18 cellular contexts compared by ENCODE assay signal in genomic region chr3:146390006-146390772, GRCh38.
DNase-seq lines count a peak whose midpoint lies in the region; ATAC-seq and TF ChIP-seq lines count a peak whose summit lies in the region.
"Had no signal": no experiment of that assay in that cellular context is flagged by ENCODE, and none has a peak within 500 bp of the region (broad histone marks: within the 10 kb centered on the region; RNA-seq: fewer than 3 reads in every experiment).

No MANE protein-coding gene starts in this region.

- TF ChIP-seq RAD21 in HCT116 (IDR thresholded peaks at IDR 0.05; ENCODE audit: low read depth) (no peak), SK-N-SH (IDR thresholded peaks at IDR 0.05; ENCODE audit: low read length) (no peak)

- no peaks in the 10 kb centered on the region for H3K79me2 ChIP-seq in HCT116 (ENCODE audit: insufficient read depth, low read length)
- H3K79me2 ChIP-seq in SK-N-SH (ENCODE audit: insufficient read depth), result no peaks in the 10 kb centered on the region

- no peak for TF ChIP-seq EP300 in SK-N-SH (IDR thresholded peaks at IDR 0.05; ENCODE audit: borderline replicate concordance in 1 of 2, low read depth in 1 of 2, low read length in 1 of 2)

- H4K20me1 ChIP-seq in HCT116 (ENCODE audit: insufficient read depth) (no peaks in the 10 kb centered on the region), SK-N-SH (ENCODE audit: insufficient read depth) (no peaks in the 10 kb centered on the region)

- H3K27ac ChIP-seq in HCT116 (ENCODE audit: low read depth, low read length) (no peak overlapping the region), SK-N-SH (ENCODE audit: low read depth in 2 of 2, low read length in 1 of 2) (no peak overlapping the region)
- H3K27ac ChIP-seq: PC-9, SK-N-MC had no signal

- TF ChIP-seq POLR2A in HCT116 (IDR thresholded peaks at IDR 0.05; ENCODE audit: borderline replicate concordance, extremely low read depth, insufficient read depth, insufficient read length), result no peak

- no peaks in the 10 kb centered on the region for H3F3A ChIP-seq in SK-N-SH (replicated peaks; ENCODE audit: insufficient read depth)

- in situ Hi-C loops in astrocyte of the spinal cord (cut with HindIII; ENCODE audit: low sequenced_read_pairs), result no loop called here

- no peak for TF ChIP-seq CTCF in HCT116 (IDR thresholded peaks at IDR 0.05 in 2 of 3, conservative IDR thresholded peaks at IDR 0.05 in 1 of 3; ENCODE audit: borderline replicate concordance in 1 of 3, insufficient read depth in 1 of 3, low read depth in 2 of 3, low read length in 2 of 3)
- TF ChIP-seq CTCF in astrocyte of the spinal cord (IDR thresholded peaks at IDR 0.05; ENCODE audit: low read depth, low read length), result no peak
- TF ChIP-seq CTCF in fibroblast of pulmonary artery (IDR thresholded peaks at IDR 0.05; ENCODE audit: low read length, missing control alignments), result no peak
- TF ChIP-seq CTCF in SK-N-SH (IDR thresholded peaks at IDR 0.05), result no peak

- WGBS in SK-N-SH (ENCODE audit: low lambda C conversion rate), result 16% methylated on average over 2 of the region's 2 CpGs

- H3K4me3 ChIP-seq in HCT116 (replicated peaks in 1 of 2; ENCODE audit: low read depth in 1 of 2, low read length in 2 of 2) (no peak overlapping the region), astrocyte of the spinal cord (ENCODE audit: low read depth, low read length) (no peak overlapping the region), fibroblast of pulmonary artery (replicated peaks; ENCODE audit: low read depth, low read length) (no peak overlapping the region), SK-N-SH (ENCODE audit: low read depth in 2 of 2, low read length in 1 of 2) (no peak overlapping the region)
- H3K4me3 ChIP-seq: PC-9, SK-N-MC had no signal

- H3K36me3 ChIP-seq in HCT116 (ENCODE audit: control insufficient read depth in 1 of 2, insufficient read depth in 2 of 2, low read length in 2 of 2) (no peaks in the 10 kb centered on the region), SK-N-SH (replicated peaks in 1 of 2; ENCODE audit: control insufficient read depth in 1 of 2, insufficient read depth in 2 of 2, low read length in 1 of 2) (no peaks in the 10 kb centered on the region)

- 0 out of 2 replicates have a peak, but pooled peaks cover 6% of the 10 kb centered on the region for H3K9me2 ChIP-seq in HCT116 (ENCODE audit: insufficient read depth)
- H3K9me2 ChIP-seq in SK-N-SH, result no peaks in the 10 kb centered on the region

- no peaks in the 10 kb centered on the region for H3K27me3 ChIP-seq in HCT116 (ENCODE audit: insufficient read depth, low read length)
- H3K27me3 ChIP-seq in SK-N-SH (ENCODE audit: insufficient read depth), result no peaks in the 10 kb centered on the region

- H3K4me1 ChIP-seq in HCT116 (ENCODE audit: control insufficient read depth in 1 of 2, insufficient read depth in 2 of 2, low read length in 2 of 2), result no peaks in the 10 kb centered on the region
- no peaks in the 10 kb centered on the region for H3K4me1 ChIP-seq in SK-N-SH (ENCODE audit: control insufficient read depth in 1 of 2, insufficient read depth in 2 of 2, low read depth in 1 of 2, low read length in 1 of 2)

- BruUV-seq in HCT116 (replicated peaks; lab: Mats Ljungman, UMichigan), result no TSS peak

- POLR2A ChIA-PET in HCT116 (lab: Charles Lee), result no interaction called here
- POLR2A ChIA-PET in SK-N-SH (lab: Yijun Ruan, JAX), result no interaction called here

- H3K9ac ChIP-seq in HCT116 (ENCODE audit: low read length) (no peak overlapping the region), SK-N-SH (no peak overlapping the region)

- H3K9me3 ChIP-seq in HCT116 (ENCODE audit: control insufficient read depth in 1 of 2, insufficient read depth in 1 of 2, low read depth in 1 of 2, low read length in 2 of 2), result no peaks in the 10 kb centered on the region
- no peaks in the 10 kb centered on the region for H3K9me3 ChIP-seq in SK-N-SH

- H2AFZ ChIP-seq in HCT116 (ENCODE audit: low read depth, low read length, poor library complexity, severe bottlenecking), result peak overlapping the region; percentile 8
- H2AFZ ChIP-seq in SK-N-SH (ENCODE audit: low read depth), result no peak overlapping the region
- H2AFZ ChIP-seq: PC-9 had no signal

- DNase-seq in HCT116 (ENCODE audit: low read depth, low spot score) (no peak), astrocyte of the spinal cord (ENCODE audit: low read depth, low spot score) (peak; percentile 12), fibroblast of pulmonary artery (ENCODE audit: low read depth) (peak; percentile 56), sciatic nerve (ENCODE audit: low spot score) (no peak), SK-N-SH (no peak), MV-4-11 (lab: John Stamatoyannopoulos, UW) (no peak)
- DNase-seq: CD4-positive, CD25-positive, alpha-beta regulatory T cell; DMS53; H7; KBM-7; NCI-H1436 treated with DMSO at 0.1 percent for 48 hours; NCI-H2029 treated with DMSO at 0.1 percent for 48 hours; NCI-H510A; NCI-H774; PC-9 had no signal

- intact Hi-C loops in HCT116 (cut with micrococcal nuclease), result no loop called here
- intact Hi-C loops in sciatic nerve (cut with DNase I), result no loop called here

- ATAC-seq in HCT116 (no peak), sciatic nerve (peak; percentile 51), HG03159 (IDR thresholded peaks at IDR 0.05; ENCODE audit: unreplicated experiment) (no peak), GM19324 (IDR thresholded peaks at IDR 0.05; ENCODE audit: low FRiP score, unreplicated experiment) (no peak)

- no peak overlapping the region for H3K4me2 ChIP-seq in HCT116 (ENCODE audit: low read length)
- no peak overlapping the region for H3K4me2 ChIP-seq in SK-N-SH
- H3K4me2 ChIP-seq: PC-9 had no signal

- CTCF ChIA-PET in HCT116 (lab: Charles Lee), result interaction anchor here (0.9 kb wide), 1 partner anchor 202 kb away, joined by 4 read pairs; no protein-coding TSS in a partner anchor
- CTCF ChIA-PET in SK-N-SH (lab: Yijun Ruan, JAX), result interaction anchor here (1.0 kb wide), 1 partner anchor 8 kb away, joined by 3 read pairs; no protein-coding TSS in a partner anchor

- RAD21 ChIA-PET in HCT116 (lab: Charles Lee; ENCODE audit: low non-redundant PET in 1 of 2, low total read pairs in 2 of 2, uncharacterized antibody in 2 of 2, unreplicated experiment in 2 of 2), result no interaction called here

TF ChIP-seq in HCT116, 20 proteins besides CTCF, POLR2A, EP300 and RAD21 (continues in another document):
- TF ChIP-seq REST (IDR thresholded peaks at IDR 0.05; ENCODE audit: low read depth) (no peak), ELF1 (IDR thresholded peaks at IDR 0.05; ENCODE audit: borderline replicate concordance, low read depth) (no peak), POLR2AphosphoS5 (IDR thresholded peaks at IDR 0.05; ENCODE audit: low read depth, low read length) (no peak)

TF ChIP-seq in SK-N-SH, 30 proteins besides CTCF, POLR2A, EP300 and RAD21:
- TF ChIP-seq NRF1 (IDR thresholded peaks at IDR 0.05; ENCODE audit: low read depth, low read length), result no peak
- TF ChIP-seq PBX3 (IDR thresholded peaks at IDR 0.05), result no peak
- TF ChIP-seq USF2 (IDR thresholded peaks at IDR 0.05; ENCODE audit: borderline replicate concordance, low read depth, low read length), result no peak
- TF ChIP-seq CHD2 (IDR thresholded peaks at IDR 0.05; ENCODE audit: low read length, partially characterized antibody), result no peak
- no peak for TF ChIP-seq FOXM1 (IDR thresholded peaks at IDR 0.05; ENCODE audit: low read depth)
- TF ChIP-seq RXRA (IDR thresholded peaks at IDR 0.05; ENCODE audit: borderline replicate concordance, low read depth), result no peak
- TF ChIP-seq TAF1 (IDR thresholded peaks at IDR 0.05; ENCODE audit: borderline replicate concordance, low read depth, low read length), result no peak
- no peak for TF ChIP-seq GATA2 (CRISPR knock-in tag; IDR thresholded peaks at IDR 0.05)
- no peak for TF ChIP-seq POLR2AphosphoS5 (IDR thresholded peaks at IDR 0.05; ENCODE audit: low read depth, low read length)
- TF ChIP-seq USF1 (IDR thresholded peaks at IDR 0.05; ENCODE audit: borderline replicate concordance, low read depth), result no peak
- no peak for TF ChIP-seq GABPA (IDR thresholded peaks at IDR 0.05; ENCODE audit: low read depth)

Comparison
In these comparisons a context has a peak if more than half of its experiments do, and no peak if none do; other contexts are left out.
1. DNase-seq: peak in astrocyte of the spinal cord (single experiment) and fibroblast of pulmonary artery (single experiment); none in HCT116 (single experiment), sciatic nerve (single experiment), SK-N-SH (single experiment) and MV-4-11 (single experiment).